ENCODE assay signal across 23 cellular contexts in genomic region chr14:83379371-83379770, GRCh38.
A peak's percentile ranks its signal among the peaks of the same experiment; 100 is the strongest.
DNase-seq lines count a peak whose midpoint lies in the region; ATAC-seq lines count a peak whose summit lies in the region.
"Had no signal": no experiment of that assay in that cellular context is flagged by ENCODE, and none has a peak within 500 bp of the region (broad histone marks: within the 10 kb centered on the region; RNA-seq: fewer than 3 reads in every experiment).

No MANE protein-coding gene starts in this region.

- H3K27ac ChIP-seq in Karpas-422 (ENCODE audit: low read length) (peak overlapping the region; percentile 33), right cardiac atrium (ENCODE audit: low read length) (no peak overlapping the region), substantia nigra (ENCODE audit: low read depth, low read length, poor library complexity, severe bottlenecking) (no peak overlapping the region)
- H3K27ac ChIP-seq: body of pancreas, ovary, upper lobe of right lung had no signal

- H3K9ac ChIP-seq in Karpas-422 (ENCODE audit: low read length), result peak overlapping the region; percentile 41

- 53% methylated on average over 3 of the region's 3 CpGs for WGBS in right cardiac atrium

- DNase-seq in Karpas-422 (peak; percentile 55), brain pericyte (ENCODE audit: low read depth, low spot score) (peak; percentile 42), right cardiac atrium (no peak), smooth muscle cell of the brain vasculature (ENCODE audit: low read depth, low spot score) (peak; percentile 18), hippocampal formation (lab: John Stamatoyannopoulos, UW) (no peak), amygdala (lab: John Stamatoyannopoulos, UW) (no peak), substantia nigra (lab: John Stamatoyannopoulos, UW) (no peak)
- DNase-seq: activated CD4-positive, alpha-beta T cell treated with anti-CD3 and anti-CD28 coated beads, Interleukin-2, amount 50 U/mL, for 1 hour; activated T-cell treated with anti-CD3 and anti-CD28 coated beads, Interleukin-2, amount 50 U/mL, for 48 hours; body of pancreas; CD4-positive, alpha-beta T cell; effector memory CD4-positive, alpha-beta T cell; natural killer cell; NCI-H1105; NCI-H1930; NCI-H524 treated with DMSO at 0.1 percent for 48 hours; NK-92 treated with Interleukin-12 subunit alpha and Interleukin-12 subunit beta, amount 100 ng/mL, for 24 hours; ovary; SHP77 treated with DMSO at 0.1 percent for 48 hours; stimulated activated CD4-positive, alpha-beta T cell treated with anti-CD3 and anti-CD28 coated beads, Interleukin-12 subunit alpha, Interleukin-12 subunit beta, amount 100 ng/mL, for 4 hours; stimulated activated CD4-positive, alpha-beta T cell treated with anti-CD3 and anti-CD28 coated beads, Interleukin-4, amount 100 ng/mL, for 1 hour; upper lobe of right lung had no signal

- H3K79me2 ChIP-seq in Karpas-422 (ENCODE audit: low read length), result no peaks in the 10 kb centered on the region

- no peaks in the 10 kb centered on the region for H3K9me2 ChIP-seq in Karpas-422 (replicated peaks; ENCODE audit: insufficient read depth, low read length)

- no peak overlapping the region for H3K4me3 ChIP-seq in Karpas-422 (ENCODE audit: low read length)
- no peak overlapping the region for H3K4me3 ChIP-seq in right cardiac atrium (ENCODE audit: low read length)
- H3K4me3 ChIP-seq: body of pancreas, HAP-1, ovary, upper lobe of right lung had no signal

- no peaks in the 10 kb centered on the region for H3K9me3 ChIP-seq in Karpas-422 (ENCODE audit: low read length)
- H3K9me3 ChIP-seq in right cardiac atrium (ENCODE audit: control insufficient read depth, low read length), result no peaks in the 10 kb centered on the region
- H3K9me3 ChIP-seq: body of pancreas, HAP-1, ovary, upper lobe of right lung had no signal

- peak overlapping the region; percentile 61 for H2AFZ ChIP-seq in Karpas-422 (ENCODE audit: low read length)

- peak; percentile 14 to 55 for ATAC-seq in right cardiac atrium
- ATAC-seq: body of pancreas, natural killer cell, upper lobe of right lung had no signal

- peaks cover 28% of the 10 kb centered on the region for H3K4me1 ChIP-seq in Karpas-422 (ENCODE audit: low read length)
- H3K4me1 ChIP-seq in right cardiac atrium (ENCODE audit: control insufficient read depth, insufficient read depth, low read length), result no peaks in the 10 kb centered on the region
- H3K4me1 ChIP-seq: body of pancreas, HAP-1, upper lobe of right lung had no signal

- peak overlapping the region; percentile 51 for H3K4me2 ChIP-seq in Karpas-422 (ENCODE audit: low read depth, low read length, poor library complexity, severe bottlenecking)

- H3K27me3 ChIP-seq in Karpas-422 (ENCODE audit: low read length) (no peaks in the 10 kb centered on the region), right cardiac atrium (ENCODE audit: control insufficient read depth, insufficient read depth) (no peaks in the 10 kb centered on the region)
- H3K27me3 ChIP-seq: body of pancreas, ovary, upper lobe of right lung had no signal

- H4K20me1 ChIP-seq in Karpas-422 (ENCODE audit: insufficient read depth, low read depth, low read length), result no peaks in the 10 kb centered on the region

- intact Hi-C loops in right cardiac atrium (cut with DNase I), result no loop called here

- H3K36me3 ChIP-seq in Karpas-422 (ENCODE audit: insufficient read depth, low read length), result no peaks in the 10 kb centered on the region
- H3K36me3 ChIP-seq: HAP-1, ovary, upper lobe of right lung had no signal

Comparison
In these comparisons a context has a peak if more than half of its experiments do, and no peak if none do; other contexts are left out.
1. DNase-seq: peak in Karpas-422 (single experiment), brain pericyte (single experiment) and smooth muscle cell of the brain vasculature (single experiment); none in right cardiac atrium (0 of 3), hippocampal formation (0 of 2), amygdala (0 of 56) and substantia nigra (0 of 49).